In the genomic region with DNA sequence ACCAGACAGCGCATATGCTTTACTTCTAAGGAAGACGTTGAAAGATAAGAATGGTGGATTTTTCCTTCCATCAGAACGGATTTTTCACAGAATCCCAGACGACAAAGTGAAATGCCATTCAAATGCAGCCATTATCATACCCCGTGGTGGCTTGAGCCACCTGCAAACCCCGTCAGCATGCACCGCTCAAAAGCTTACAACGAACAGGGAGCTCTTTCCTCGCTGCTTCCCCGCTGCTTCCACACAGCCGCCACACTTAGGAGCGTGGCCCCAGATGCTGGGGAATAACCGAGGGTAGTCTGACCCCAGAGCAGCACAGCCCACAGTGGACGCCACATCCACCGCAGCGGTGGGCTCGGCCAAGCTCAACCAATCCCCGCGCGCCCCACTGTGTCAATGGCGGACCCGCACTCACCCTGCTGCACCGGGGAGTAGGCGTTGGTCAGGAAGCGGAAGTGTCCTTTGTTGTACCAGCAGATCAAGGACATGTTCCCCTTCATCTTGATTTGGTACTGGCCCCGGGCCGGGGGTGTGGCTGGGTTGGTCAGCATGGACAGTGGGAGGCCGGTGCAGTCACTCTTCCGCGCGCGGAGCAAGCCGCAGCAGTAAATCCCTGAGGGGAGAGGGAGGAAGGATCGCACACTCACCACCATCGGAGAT, we compare ENCODE assay signal across 1 cellular context.
A peak's percentile ranks its signal among the peaks of the same experiment; 100 is the strongest.
TF ChIP-seq lines count a peak whose summit lies in the region.

No MANE protein-coding gene starts in this region.

TF ChIP-seq in H1, 55 proteins besides CTCF, POLR2A, EP300 and RAD21:
- 0 out of 2 replicates have a peak, but pooled peaks have one; percentile 10 for TF ChIP-seq TBP (IDR thresholded peaks at IDR 0.05; ENCODE audit: low read depth, low read length)
- no peak for TF ChIP-seq PHF8 (conservative IDR thresholded peaks at IDR 0.05; ENCODE audit: low read depth, low read length)
- no peak for TF ChIP-seq POU5F1 (IDR thresholded peaks at IDR 0.05; ENCODE audit: low read depth, low read length)
- peak; percentile 84; the same call in 1 of the 2 replicates for TF ChIP-seq YY1 (IDR thresholded peaks at IDR 0.05; ENCODE audit: low read depth, low read length)
- TF ChIP-seq, protein P1, sequence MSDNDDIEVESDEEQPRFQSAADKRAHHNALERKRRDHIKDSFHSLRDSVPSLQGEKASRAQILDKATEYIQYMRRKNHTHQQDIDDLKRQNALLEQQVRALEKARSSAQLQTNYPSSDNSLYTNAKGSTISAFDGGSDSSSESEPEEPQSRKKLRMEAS (IDR thresholded peaks at IDR 0.05), result peak; percentile 53; the same call in 1 of the 2 replicates
- TF ChIP-seq JUN (IDR thresholded peaks at IDR 0.05; ENCODE audit: low read depth, low read length), result no peak
- peak in 1 of 2 experiments; percentile 32; a peak in 1 of 4 replicates for TF ChIP-seq HDAC2 (IDR thresholded peaks at IDR 0.05; ENCODE audit: borderline replicate concordance in 1 of 2, low read depth in 2 of 2, low read length in 2 of 2)
- peak; percentile 62; the same call in 1 of the 2 replicates for TF ChIP-seq POLR2AphosphoS5 (IDR thresholded peaks at IDR 0.05; ENCODE audit: low read depth, low read length)
- no peak for TF ChIP-seq BCL11A (IDR thresholded peaks at IDR 0.05; ENCODE audit: low read depth in 2 of 2, low read length in 2 of 2)
- 0 out of 2 replicates have a peak, but pooled peaks have one; percentile 23 for TF ChIP-seq TCF12 (IDR thresholded peaks at IDR 0.05; ENCODE audit: low read depth, low read length)
TF ChIP-seq in H1: peak in this region for 6.
